Comparison of ENCODE assay signal across 22 cellular contexts in the genomic region with DNA sequence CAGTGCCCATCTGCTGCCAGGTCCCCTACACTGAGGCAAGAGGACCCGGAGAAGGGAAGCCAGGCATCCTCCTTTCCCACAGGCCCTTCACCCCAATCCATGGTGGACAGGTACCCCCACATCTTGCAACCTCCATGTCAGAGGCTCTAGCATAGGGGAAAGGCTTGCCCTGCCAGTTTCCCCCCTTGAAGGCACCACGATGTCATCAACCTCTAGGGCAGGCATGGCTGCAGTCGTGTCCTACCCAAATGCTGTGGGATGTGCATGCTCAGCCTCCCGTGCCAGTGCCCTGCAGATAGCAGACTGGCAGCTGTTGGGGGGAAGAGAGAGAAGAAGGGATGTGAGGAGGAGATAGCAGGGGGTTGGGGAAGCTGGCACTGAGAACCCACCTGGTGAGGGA.
DNase-seq lines count a peak whose midpoint lies in the region; ATAC-seq, FAIRE-seq and TF ChIP-seq lines count a peak whose summit lies in the region.
"Had no signal": no experiment of that assay in that cellular context is flagged by ENCODE, and none has a peak within 500 bp of the region (broad histone marks: within the 10 kb centered on the region; RNA-seq: fewer than 3 reads in every experiment).

No MANE protein-coding gene starts in this region.

- DNase-seq in HepG2 (ENCODE audit: low spot score), result no peak
- no peak for DNase-seq in right lobe of liver
- DNase-seq in central memory CD8-positive, alpha-beta T cell (ENCODE audit: low spot score in 2 of 2), result no peak
- no peak for DNase-seq in left lobe of liver (ENCODE audit: low spot score)
- DNase-seq: CD8-positive, alpha-beta memory T cell; DMS79 treated with DMSO at 0.1 percent for 48 hours; HCEC 1CT; KG1; NCI-H1105 treated with DMSO at 0.1 percent for 48 hours; NCI-H1694; NCI-H2081 treated with DMSO at 0.1 percent for 48 hours; NCI-H226; NCI-H524; PC-3; SIG-M5 had no signal

- H3K27me3 ChIP-seq in HepG2 (ENCODE audit: control insufficient read depth in 1 of 2, insufficient read depth in 2 of 2, low read length in 2 of 2), result peaks cover 8 to 76% of the 10 kb centered on the region in 2 experiments; a peak in 4 of 5 replicates
- H3K27me3 ChIP-seq in right lobe of liver, result no peaks in the 10 kb centered on the region
- H3K27me3 ChIP-seq in neural cell (ENCODE audit: insufficient read depth, low read depth, low read length), result no peaks in the 10 kb centered on the region

- H3K9ac ChIP-seq in HepG2 (ENCODE audit: insufficient read depth, low read depth, low read length), result no peak overlapping the region
- peak overlapping the region; percentile 74 for H3K9ac ChIP-seq in neural cell (ENCODE audit: low read length)
- H3K9ac ChIP-seq: BLaER1 had no signal

- peak overlapping the region; percentile 60 for H3K27ac Mint-ChIP-seq in central memory CD8-positive, alpha-beta T cell (ENCODE audit: low read depth)
- H3K27ac Mint-ChIP-seq: CD8-positive, alpha-beta memory T cell had no signal

- no peaks in the 10 kb centered on the region for H3K9me3 Mint-ChIP-seq in central memory CD8-positive, alpha-beta T cell
- H3K9me3 Mint-ChIP-seq: CD8-positive, alpha-beta memory T cell had no signal

- H3K27me3 Mint-ChIP-seq in central memory CD8-positive, alpha-beta T cell, result peaks cover 91% of the 10 kb centered on the region

- H3K4me1 ChIP-seq in HepG2 (ENCODE audit: insufficient read depth, low read length) (peaks cover 51% of the 10 kb centered on the region), right lobe of liver (no peaks in the 10 kb centered on the region)
- H3K4me1 ChIP-seq: A549 had no signal

- no peak for TF ChIP-seq RAD21 in HepG2 (CRISPR knock-in tag; IDR thresholded peaks at IDR 0.05)
- no peak for TF ChIP-seq RAD21 in neural cell (conservative IDR thresholded peaks at IDR 0.05)

- BruUV-seq in HepG2 (replicated peaks; lab: Mats Ljungman, UMichigan), result no TSS peak

- FAIRE-seq in HepG2 (lab: Jason Lieb, UNC), result no peak
- FAIRE-seq: A549, D721Med had no signal

- H3K79me2 ChIP-seq in HepG2 (ENCODE audit: insufficient read depth, low read length), result no peaks in the 10 kb centered on the region
- H3K79me2 ChIP-seq in neural cell (replicated peaks; ENCODE audit: insufficient read depth, low read length), result no peaks in the 10 kb centered on the region

- in situ Hi-C loops in HepG2 (cut with HindIII; ENCODE audit: extremely low pct_ligation_motif_present, low pct_unique_long_range_greater_than_20kb), result no loop called here

- H3K4me3 ChIP-seq in HepG2 (replicated peaks in 1 of 3; ENCODE audit: insufficient read depth in 1 of 3, low read depth in 2 of 3, low read length in 3 of 3), result no peak overlapping the region
- no peak overlapping the region for H3K4me3 ChIP-seq in right lobe of liver
- H3K4me3 ChIP-seq in neural cell (ENCODE audit: low read length), result peak overlapping the region; percentile 55
- H3K4me3 ChIP-seq: A549, BLaER1 had no signal

- H4K20me1 ChIP-seq in HepG2 (ENCODE audit: insufficient read depth, low read length) (no peaks in the 10 kb centered on the region), neural cell (ENCODE audit: insufficient read depth) (no peaks in the 10 kb centered on the region)
- H4K20me1 ChIP-seq: BLaER1 had no signal

- H3K9me3 ChIP-seq in HepG2 (ENCODE audit: low read length) (no peaks in the 10 kb centered on the region), right lobe of liver (no peaks in the 10 kb centered on the region), neural cell (ENCODE audit: low read length) (no peaks in the 10 kb centered on the region)
- H3K9me3 ChIP-seq: A549, BLaER1 had no signal

- no peak; the same call in 2 of the 3 replicates for ATAC-seq in HepG2
- ATAC-seq in right lobe of liver, result no peak
- no peak for ATAC-seq in central memory CD8-positive, alpha-beta T cell (replicated peaks; ENCODE audit: extremely low read depth, poor library complexity, severe bottlenecking)
- ATAC-seq in GM18858 (IDR thresholded peaks at IDR 0.05; ENCODE audit: unreplicated experiment), result no peak
- no peak for ATAC-seq in left lobe of liver
- ATAC-seq in GM21381 (IDR thresholded peaks at IDR 0.05; ENCODE audit: unreplicated experiment), result no peak
- ATAC-seq: A549, PC-3 had no signal

- no peaks in the 10 kb centered on the region for H3K4me1 Mint-ChIP-seq in central memory CD8-positive, alpha-beta T cell
- H3K4me1 Mint-ChIP-seq: CD8-positive, alpha-beta memory T cell had no signal

- no peak overlapping the region for H3K27ac ChIP-seq in HepG2 (ENCODE audit: extremely low read length, insufficient read depth, low read length)
- no peak overlapping the region for H3K27ac ChIP-seq in right lobe of liver
- peak overlapping the region; percentile 97 for H3K27ac ChIP-seq in neural cell (ENCODE audit: low read length)
- H3K27ac ChIP-seq: A549, BLaER1, RWPE1 had no signal

- H3K9me2 ChIP-seq in neural cell (ENCODE audit: insufficient read depth, low read length), result no peaks in the 10 kb centered on the region

- H3K4me2 ChIP-seq in HepG2 (ENCODE audit: low read depth, low read length) (peak overlapping the region; percentile 59; the same call in 1 of the 2 replicates), neural cell (ENCODE audit: low read length) (peak overlapping the region; percentile 76)
- H3K4me2 ChIP-seq: A549 had no signal

- no peaks in the 10 kb centered on the region for H3K36me3 ChIP-seq in HepG2 (replicated peaks in 1 of 2; ENCODE audit: control insufficient read depth in 1 of 2, insufficient read depth in 2 of 2, low read length in 2 of 2)
- H3K36me3 ChIP-seq in right lobe of liver, result no peaks in the 10 kb centered on the region
- H3K36me3 ChIP-seq in neural cell (ENCODE audit: insufficient read depth, low read length), result no peaks in the 10 kb centered on the region
- H3K36me3 ChIP-seq: BLaER1 had no signal

- TF ChIP-seq CTCF in HepG2 (CRISPR knock-in tag; IDR thresholded peaks at IDR 0.05) (no peak), right lobe of liver (IDR thresholded peaks at IDR 0.05) (no peak), neural cell (IDR thresholded peaks at IDR 0.05; ENCODE audit: poor library complexity, severe bottlenecking) (no peak)

- H3F3A ChIP-seq in neural cell (ENCODE audit: insufficient read depth, low read length, poor library complexity, severe bottlenecking), result no peaks in the 10 kb centered on the region

- no peak for TF ChIP-seq EP300 in HepG2 (IDR thresholded peaks at IDR 0.05; ENCODE audit: low read depth in 2 of 2, low read length in 2 of 2)
- TF ChIP-seq EP300 in HepG2 (CRISPR knock-in tag; IDR thresholded peaks at IDR 0.05; ENCODE audit: borderline replicate concordance), result no peak
- TF ChIP-seq EP300 in neural cell (conservative IDR thresholded peaks at IDR 0.05; ENCODE audit: poor library complexity, severe bottlenecking), result no peak

- intact Hi-C loops in HepG2 (cut with micrococcal nuclease; ENCODE audit: unreplicated experiment), result no loop called here
- intact Hi-C loops in right lobe of liver (cut with DNase I), result no loop called here

- H2AFZ ChIP-seq in HepG2 (ENCODE audit: low read length), result no peak overlapping the region
- no peak overlapping the region for H2AFZ ChIP-seq in neural cell (ENCODE audit: low read depth, low read length)

- TF ChIP-seq POLR2A in HepG2 (IDR thresholded peaks at IDR 0.05; ENCODE audit: insufficient read depth in 1 of 2, low read depth in 2 of 2, low read length in 2 of 2) (no peak), right lobe of liver (IDR thresholded peaks at IDR 0.05) (no peak)

- POLR2A ChIA-PET in HepG2 (lab: Yijun Ruan, JAX), result no interaction called here

- no peak overlapping the region for H3K4me3 Mint-ChIP-seq in central memory CD8-positive, alpha-beta T cell
- H3K4me3 Mint-ChIP-seq: CD8-positive, alpha-beta memory T cell had no signal

- CTCF ChIA-PET in HepG2 (lab: Yijun Ruan, JAX; ENCODE audit: low intra/inter-chr PET ratio, low total read pairs), result no interaction called here

- 40% methylated on average over 2 of the region's 4 CpGs for WGBS in HepG2 (ENCODE audit: low lambda C conversion rate)
- WGBS in right lobe of liver (ENCODE audit: insufficient coverage, low coverage, low lambda C conversion rate, missing lambda C conversion rate), result 84% methylated on average over 3 of the region's 4 CpGs

- H3K36me3 Mint-ChIP-seq in central memory CD8-positive, alpha-beta T cell (ENCODE audit: insufficient read depth), result no peaks in the 10 kb centered on the region
- H3K36me3 Mint-ChIP-seq: CD8-positive, alpha-beta memory T cell had no signal

TF ChIP-seq in HepG2, 621 proteins besides CTCF, POLR2A, EP300 and RAD21 (continues in another document):
- no peak for TF ChIP-seq KAT2B (IDR thresholded peaks at IDR 0.05; ENCODE audit: borderline replicate concordance, low read depth, low read length)
- TF ChIP-seq, protein P1, sequence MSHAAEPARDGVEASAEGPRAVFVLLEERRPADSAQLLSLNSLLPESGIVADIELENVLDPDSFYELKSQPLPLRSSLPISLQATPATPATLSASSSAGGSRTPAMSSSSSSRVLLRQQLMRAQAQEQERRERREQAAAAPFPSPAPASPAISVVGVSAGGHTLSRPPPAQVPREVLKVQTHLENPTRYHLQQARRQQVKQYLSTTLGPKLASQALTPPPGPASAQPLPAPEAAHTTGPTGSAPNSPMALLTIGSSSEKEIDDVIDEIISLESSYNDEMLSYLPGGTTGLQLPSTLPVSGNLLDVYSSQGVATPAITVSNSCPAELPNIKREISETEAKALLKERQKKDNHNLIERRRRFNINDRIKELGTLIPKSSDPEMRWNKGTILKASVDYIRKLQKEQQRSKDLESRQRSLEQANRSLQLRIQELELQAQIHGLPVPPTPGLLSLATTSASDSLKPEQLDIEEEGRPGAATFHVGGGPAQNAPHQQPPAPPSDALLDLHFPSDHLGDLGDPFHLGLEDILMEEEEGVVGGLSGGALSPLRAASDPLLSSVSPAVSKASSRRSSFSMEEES (CRISPR knock-in tag; IDR thresholded peaks at IDR 0.05), result no peak
- no peak for TF ChIP-seq ZNF572 (CRISPR knock-in tag; IDR thresholded peaks at IDR 0.05)
- no peak for TF ChIP-seq SIN3A (IDR thresholded peaks at IDR 0.05; ENCODE audit: borderline replicate concordance, low read depth, low read length)
